1 cellular context compared by ENCODE assay signal in genomic region chr3:53707222-53707621, GRCh38.
TF ChIP-seq lines count a peak whose summit lies in the region.

No MANE protein-coding gene starts in this region.

TF ChIP-seq in neural cell, 6 proteins besides CTCF, POLR2A, EP300 and RAD21 (continued from another document):
- TF ChIP-seq EZH2 (IDR thresholded peaks at IDR 0.05; ENCODE audit: borderline replicate concordance, insufficient read depth, low read length, poor library complexity, severe bottlenecking) (no peak), TAF1 (IDR thresholded peaks at IDR 0.05; ENCODE audit: low read depth) (no peak)
